18 cellular contexts compared by ENCODE assay signal in the genomic region with DNA sequence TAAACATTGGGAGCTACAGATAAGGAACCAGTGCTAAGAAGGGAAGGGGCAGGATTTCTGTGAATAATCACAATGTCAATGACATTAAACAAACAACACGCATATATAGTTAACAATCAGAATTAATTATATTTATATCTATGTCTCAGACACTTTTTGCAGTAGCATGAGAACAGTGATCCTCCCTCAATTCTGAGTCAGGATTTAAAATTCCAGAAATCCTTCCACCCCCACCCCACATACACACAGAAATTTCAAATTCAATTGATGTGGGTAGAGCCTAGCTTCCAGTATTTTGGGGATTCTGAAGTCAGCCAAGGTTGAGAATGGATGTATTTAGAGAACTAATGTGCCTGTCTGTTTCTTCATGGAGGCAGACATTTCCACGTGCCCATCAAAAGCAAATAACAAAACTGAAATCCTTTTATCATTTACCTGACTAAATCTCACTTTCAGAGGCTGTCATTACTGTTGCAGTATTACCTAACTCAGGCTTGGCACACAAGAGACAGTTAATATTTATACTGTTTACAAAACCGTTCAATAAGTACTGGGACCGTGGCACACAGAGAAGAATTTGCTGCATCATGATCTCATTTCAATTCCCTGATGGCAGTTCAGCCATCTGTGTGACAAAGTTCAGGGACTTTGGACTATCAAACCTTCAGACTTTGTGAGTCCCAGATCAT.
A peak's percentile ranks its signal among the peaks of the same experiment; 100 is the strongest.
DNase-seq lines count a peak whose midpoint lies in the region; ATAC-seq and TF ChIP-seq lines count a peak whose summit lies in the region.
"Had no signal": no experiment of that assay in that cellular context is flagged by ENCODE, and none has a peak within 500 bp of the region (broad histone marks: within the 10 kb centered on the region; RNA-seq: fewer than 3 reads in every experiment).

No MANE protein-coding gene starts in this region.

- H3K27me3 Mint-ChIP-seq in chondrocyte (ENCODE audit: low read depth) = peaks cover 2% of the 10 kb centered on the region
- H3K27me3 Mint-ChIP-seq: activated naive CD8-positive, alpha-beta T cell treated with anti-CD3 and anti-CD28 coated beads for 36 hours had no signal

- ATAC-seq in GM19397 (IDR thresholded peaks at IDR 0.05; ENCODE audit: unreplicated experiment) = peak; percentile 56
- peak; percentile 67 for ATAC-seq in HG03432 (IDR thresholded peaks at IDR 0.05; ENCODE audit: unreplicated experiment)
- ATAC-seq: activated CD8-positive, alpha-beta T cell treated with anti-CD3 and anti-CD28 coated beads, Interleukin-2, amount 10 ng/mL, durations not matched to agents 7 days and 5 days; left colon; T-cell had no signal

- H3K27ac Mint-ChIP-seq in chondrocyte (ENCODE audit: unreplicated experiment) = no peak overlapping the region
- H3K27ac Mint-ChIP-seq: activated CD8-positive, alpha-beta T cell treated with anti-CD3 and anti-CD28 coated beads, Interleukin-2, amount 10 ng/mL, durations not matched to agents 7 days and 5 days; activated naive CD8-positive, alpha-beta T cell treated with anti-CD3 and anti-CD28 coated beads for 36 hours; T-cell had no signal

- no peaks in the 10 kb centered on the region for H3K27me3 ChIP-seq in A673 (replicated peaks; ENCODE audit: insufficient read depth, low read depth, low read length, poor library complexity)
- H3K27me3 ChIP-seq: neutrophil, suprapubic skin had no signal

- CTCF ChIA-PET in A673 (lab: Charles Lee) = no interaction called here

- no peaks in the 10 kb centered on the region for H3K9me3 ChIP-seq in A673 (ENCODE audit: low read depth, low read length, poor library complexity, severe bottlenecking)
- H3K9me3 ChIP-seq: neutrophil, suprapubic skin had no signal

- H3K36me3 ChIP-seq in A673 (ENCODE audit: insufficient read depth, low read length, poor library complexity, severe bottlenecking) = no peaks in the 10 kb centered on the region
- H3K36me3 ChIP-seq: neutrophil, suprapubic skin had no signal

- H3K36me3 Mint-ChIP-seq in chondrocyte (ENCODE audit: low read depth) = no peaks in the 10 kb centered on the region
- H3K36me3 Mint-ChIP-seq: activated naive CD8-positive, alpha-beta T cell treated with anti-CD3 and anti-CD28 coated beads for 36 hours; T-cell had no signal

- H3K4me1 ChIP-seq in A673 (ENCODE audit: insufficient read depth, low read length, poor library complexity, severe bottlenecking) = peaks cover 19% of the 10 kb centered on the region
- H3K4me1 ChIP-seq: suprapubic skin had no signal

- H3K4me3 ChIP-seq in A673 (ENCODE audit: low read depth, low read length, poor library complexity, severe bottlenecking) (no peak overlapping the region), fibroblast of the aortic adventitia (ENCODE audit: low read depth, low read length) (no peak overlapping the region)
- H3K4me3 ChIP-seq: coronary artery, suprapubic skin had no signal

- peak overlapping the region; percentile 83 for H3K27ac ChIP-seq in A673 (ENCODE audit: low read depth, low read length, poor library complexity, severe bottlenecking)
- H3K27ac ChIP-seq: coronary artery, neutrophil, suprapubic skin had no signal

- DNase-seq in A673 (ENCODE audit: low spot score) (peak; percentile 21), fibroblast of the aortic adventitia (ENCODE audit: low read depth) (peak; percentile 75), HPDE6-E6E7 (ENCODE audit: extremely low spot score) (no peak), chondrocyte (ENCODE audit: low spot score) (no peak), OCI-M1 (lab: John Stamatoyannopoulos, UW) (no peak), NCI-H345 treated with DMSO at 0.1 percent for 48 hours (lab: John Stamatoyannopoulos, UW; ENCODE audit: unreplicated experiment) (no peak)
- DNase-seq: activated CD8-positive, alpha-beta T cell treated with anti-CD3 and anti-CD28 coated beads, Interleukin-2, amount 10 ng/mL, durations not matched to agents 7 days and 5 days; activated naive CD8-positive, alpha-beta T cell treated with anti-CD3 and anti-CD28 coated beads for 36 hours; foreskin melanocyte; IMR-90; left colon; NCI-H187 treated with DMSO at 0.1 percent for 48 hours; T-cell had no signal

- intact Hi-C loops in A673 (cut with micrococcal nuclease; ENCODE audit: unreplicated experiment) = no loop called here

- BruUV-seq in A673 (replicated peaks; lab: Mats Ljungman, UMichigan) = no TSS peak

- POLR2A ChIA-PET in A673 (lab: Charles Lee; ENCODE audit: low non-redundant PET) = no interaction called here

- TF ChIP-seq CTCF in A673 (conservative IDR thresholded peaks at IDR 0.05; ENCODE audit: low read depth, low read length) (no peak), fibroblast of the aortic adventitia (IDR thresholded peaks at IDR 0.05; ENCODE audit: insufficient read depth, low read length) (no peak), chondrocyte (IDR thresholded peaks at IDR 0.05) (no peak)

- H3K9me3 Mint-ChIP-seq in chondrocyte (ENCODE audit: low read depth) = no peaks in the 10 kb centered on the region
- H3K9me3 Mint-ChIP-seq: activated naive CD8-positive, alpha-beta T cell treated with anti-CD3 and anti-CD28 coated beads for 36 hours; T-cell had no signal

- H3K4me3 Mint-ChIP-seq in chondrocyte (ENCODE audit: unreplicated experiment) = no peak overlapping the region
- H3K4me3 Mint-ChIP-seq: activated CD8-positive, alpha-beta T cell treated with anti-CD3 and anti-CD28 coated beads, Interleukin-2, amount 10 ng/mL, durations not matched to agents 7 days and 5 days; activated naive CD8-positive, alpha-beta T cell treated with anti-CD3 and anti-CD28 coated beads for 36 hours; T-cell had no signal

- peaks cover 5% of the 10 kb centered on the region for H3K4me1 Mint-ChIP-seq in chondrocyte (ENCODE audit: low read depth)
- H3K4me1 Mint-ChIP-seq: activated naive CD8-positive, alpha-beta T cell treated with anti-CD3 and anti-CD28 coated beads for 36 hours; T-cell had no signal

Comparison
In these comparisons a context has a peak if more than half of its experiments do, and no peak if none do; other contexts are left out.
1. DNase-seq: peak in A673 (single experiment) and fibroblast of the aortic adventitia (single experiment); none in HPDE6-E6E7 (single experiment), chondrocyte (single experiment), OCI-M1 (single experiment) and NCI-H345 treated with DMSO at 0.1 percent for 48 hours (single experiment).